ENCODE assay signal across 1 cellular context in the genomic region with DNA sequence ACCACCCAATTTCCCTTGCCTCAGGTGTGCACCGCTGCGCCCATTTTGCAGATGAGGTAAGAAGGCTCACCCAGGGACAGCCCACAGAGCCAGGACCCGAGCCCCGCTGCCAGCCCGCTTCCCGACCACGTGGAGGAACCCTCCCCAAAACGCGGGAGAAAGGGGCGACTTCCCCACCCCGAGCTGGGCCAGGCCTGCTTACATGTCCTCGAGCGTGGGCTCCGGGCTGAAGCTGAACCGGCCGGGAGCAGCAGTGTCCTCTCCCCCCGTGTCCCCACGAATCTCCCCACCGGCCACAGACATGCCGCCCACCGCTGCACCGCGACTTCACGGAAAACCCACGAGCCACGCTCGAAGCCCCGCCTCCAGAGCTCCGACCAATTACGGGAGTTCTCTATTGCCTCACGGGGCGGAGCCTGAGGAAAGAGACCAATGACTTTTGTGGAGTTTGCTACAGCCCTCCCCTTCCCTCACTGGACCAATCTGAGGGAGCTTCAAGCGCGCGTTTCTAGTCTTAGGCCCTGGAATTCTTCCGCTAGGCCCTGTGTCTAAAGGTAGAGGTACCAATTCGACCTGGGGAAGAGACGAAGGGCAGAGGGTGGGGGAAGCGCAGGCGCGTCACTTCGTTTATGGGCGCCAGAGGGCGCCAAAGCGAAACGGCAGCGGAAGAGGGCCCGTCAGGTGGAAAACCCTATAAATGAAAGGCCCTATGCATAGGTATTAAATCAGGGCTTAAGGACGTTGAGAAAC.
TF ChIP-seq lines count a peak whose summit lies in the region.

A gene (minus strand): TSS at position 353 of the 750 bp plus-strand sequence. CDS start 50 bp downstream, at position 303.

TF ChIP-seq in GM23338, 12 proteins besides CTCF, POLR2A, EP300 and RAD21 (continued from another document):
- TF ChIP-seq, protein P1, sequence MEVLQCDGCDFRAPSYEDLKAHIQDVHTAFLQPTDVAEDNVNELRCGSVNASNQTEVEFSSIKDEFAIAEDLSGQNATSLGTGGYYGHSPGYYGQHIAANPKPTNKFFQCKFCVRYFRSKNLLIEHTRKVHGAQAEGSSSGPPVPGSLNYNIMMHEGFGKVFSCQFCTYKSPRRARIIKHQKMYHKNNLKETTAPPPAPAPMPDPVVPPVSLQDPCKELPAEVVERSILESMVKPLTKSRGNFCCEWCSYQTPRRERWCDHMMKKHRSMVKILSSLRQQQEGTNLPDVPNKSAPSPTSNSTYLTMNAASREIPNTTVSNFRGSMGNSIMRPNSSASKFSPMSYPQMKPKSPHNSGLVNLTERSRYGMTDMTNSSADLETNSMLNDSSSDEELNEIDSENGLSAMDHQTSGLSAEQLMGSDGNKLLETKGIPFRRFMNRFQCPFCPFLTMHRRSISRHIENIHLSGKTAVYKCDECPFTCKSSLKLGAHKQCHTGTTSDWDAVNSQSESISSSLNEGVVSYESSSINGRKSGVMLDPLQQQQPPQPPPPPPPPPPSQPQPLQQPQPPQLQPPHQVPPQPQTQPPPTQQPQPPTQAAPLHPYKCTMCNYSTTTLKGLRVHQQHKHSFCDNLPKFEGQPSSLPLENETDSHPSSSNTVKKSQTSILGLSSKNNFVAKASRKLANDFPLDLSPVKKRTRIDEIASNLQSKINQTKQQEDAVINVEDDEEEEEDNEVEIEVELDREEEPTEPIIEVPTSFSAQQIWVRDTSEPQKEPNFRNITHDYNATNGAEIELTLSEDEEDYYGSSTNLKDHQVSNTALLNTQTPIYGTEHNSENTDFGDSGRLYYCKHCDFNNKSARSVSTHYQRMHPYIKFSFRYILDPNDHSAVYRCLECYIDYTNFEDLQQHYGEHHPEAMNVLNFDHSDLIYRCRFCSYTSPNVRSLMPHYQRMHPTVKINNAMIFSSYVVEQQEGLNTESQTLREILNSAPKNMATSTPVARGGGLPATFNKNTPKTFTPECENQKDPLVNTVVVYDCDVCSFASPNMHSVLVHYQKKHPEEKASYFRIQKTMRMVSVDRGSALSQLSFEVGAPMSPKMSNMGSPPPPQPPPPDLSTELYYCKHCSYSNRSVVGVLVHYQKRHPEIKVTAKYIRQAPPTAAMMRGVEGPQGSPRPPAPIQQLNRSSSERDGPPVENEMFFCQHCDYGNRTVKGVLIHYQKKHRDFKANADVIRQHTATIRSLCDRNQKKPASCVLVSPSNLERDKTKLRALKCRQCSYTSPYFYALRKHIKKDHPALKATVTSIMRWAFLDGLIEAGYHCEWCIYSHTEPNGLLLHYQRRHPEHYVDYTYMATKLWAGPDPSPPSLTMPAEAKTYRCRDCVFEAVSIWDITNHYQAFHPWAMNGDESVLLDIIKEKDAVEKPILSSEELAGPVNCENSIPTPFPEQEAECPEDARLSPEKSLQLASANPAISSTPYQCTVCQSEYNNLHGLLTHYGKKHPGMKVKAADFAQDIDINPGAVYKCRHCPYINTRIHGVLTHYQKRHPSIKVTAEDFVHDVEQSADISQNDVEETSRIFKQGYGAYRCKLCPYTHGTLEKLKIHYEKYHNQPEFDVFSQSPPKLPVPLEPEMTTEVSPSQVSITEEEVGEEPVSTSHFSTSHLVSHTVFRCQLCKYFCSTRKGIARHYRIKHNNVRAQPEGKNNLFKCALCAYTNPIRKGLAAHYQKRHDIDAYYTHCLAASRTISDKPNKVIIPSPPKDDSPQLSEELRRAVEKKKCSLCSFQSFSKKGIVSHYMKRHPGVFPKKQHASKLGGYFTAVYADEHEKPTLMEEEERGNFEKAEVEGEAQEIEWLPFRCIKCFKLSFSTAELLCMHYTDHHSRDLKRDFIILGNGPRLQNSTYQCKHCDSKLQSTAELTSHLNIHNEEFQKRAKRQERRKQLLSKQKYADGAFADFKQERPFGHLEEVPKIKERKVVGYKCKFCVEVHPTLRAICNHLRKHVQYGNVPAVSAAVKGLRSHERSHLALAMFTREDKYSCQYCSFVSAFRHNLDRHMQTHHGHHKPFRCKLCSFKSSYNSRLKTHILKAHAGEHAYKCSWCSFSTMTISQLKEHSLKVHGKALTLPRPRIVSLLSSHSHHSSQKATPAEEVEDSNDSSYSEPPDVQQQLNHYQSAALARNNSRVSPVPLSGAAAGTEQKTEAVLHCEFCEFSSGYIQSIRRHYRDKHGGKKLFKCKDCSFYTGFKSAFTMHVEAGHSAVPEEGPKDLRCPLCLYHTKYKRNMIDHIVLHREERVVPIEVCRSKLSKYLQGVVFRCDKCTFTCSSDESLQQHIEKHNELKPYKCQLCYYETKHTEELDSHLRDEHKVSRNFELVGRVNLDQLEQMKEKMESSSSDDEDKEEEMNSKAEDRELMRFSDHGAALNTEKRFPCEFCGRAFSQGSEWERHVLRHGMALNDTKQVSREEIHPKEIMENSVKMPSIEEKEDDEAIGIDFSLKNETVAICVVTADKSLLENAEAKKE (CRISPR knock-in tag; IDR thresholded peaks at IDR 0.05) = no peak
- no peak for TF ChIP-seq STAT1 (IDR thresholded peaks at IDR 0.05; ENCODE audit: unreplicated experiment)
